In the genomic region with DNA sequence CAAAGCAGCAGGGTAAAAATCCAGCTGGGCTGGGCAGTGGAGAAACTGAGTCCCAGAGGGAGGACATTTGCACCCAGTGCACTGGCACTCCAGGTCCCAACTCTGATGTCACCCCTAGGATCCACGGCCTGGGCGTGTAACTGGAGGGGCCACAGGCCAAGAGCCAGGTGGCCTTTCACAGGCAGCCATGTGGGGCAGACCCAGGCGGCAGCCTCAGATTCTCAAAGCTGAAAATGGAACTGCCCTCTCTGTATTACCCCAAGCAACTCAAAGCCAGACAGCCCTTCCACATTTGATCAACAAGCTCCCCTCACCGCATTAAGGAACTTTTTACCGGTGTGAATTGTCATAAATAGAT, we compare ENCODE assay signal across 1 cellular context.
TF ChIP-seq lines count a peak whose summit lies in the region.

No MANE protein-coding gene starts in this region.

TF ChIP-seq in GM23338, 12 proteins besides CTCF, POLR2A, EP300 and RAD21 (continued from another document):
- TF ChIP-seq, protein P1, sequence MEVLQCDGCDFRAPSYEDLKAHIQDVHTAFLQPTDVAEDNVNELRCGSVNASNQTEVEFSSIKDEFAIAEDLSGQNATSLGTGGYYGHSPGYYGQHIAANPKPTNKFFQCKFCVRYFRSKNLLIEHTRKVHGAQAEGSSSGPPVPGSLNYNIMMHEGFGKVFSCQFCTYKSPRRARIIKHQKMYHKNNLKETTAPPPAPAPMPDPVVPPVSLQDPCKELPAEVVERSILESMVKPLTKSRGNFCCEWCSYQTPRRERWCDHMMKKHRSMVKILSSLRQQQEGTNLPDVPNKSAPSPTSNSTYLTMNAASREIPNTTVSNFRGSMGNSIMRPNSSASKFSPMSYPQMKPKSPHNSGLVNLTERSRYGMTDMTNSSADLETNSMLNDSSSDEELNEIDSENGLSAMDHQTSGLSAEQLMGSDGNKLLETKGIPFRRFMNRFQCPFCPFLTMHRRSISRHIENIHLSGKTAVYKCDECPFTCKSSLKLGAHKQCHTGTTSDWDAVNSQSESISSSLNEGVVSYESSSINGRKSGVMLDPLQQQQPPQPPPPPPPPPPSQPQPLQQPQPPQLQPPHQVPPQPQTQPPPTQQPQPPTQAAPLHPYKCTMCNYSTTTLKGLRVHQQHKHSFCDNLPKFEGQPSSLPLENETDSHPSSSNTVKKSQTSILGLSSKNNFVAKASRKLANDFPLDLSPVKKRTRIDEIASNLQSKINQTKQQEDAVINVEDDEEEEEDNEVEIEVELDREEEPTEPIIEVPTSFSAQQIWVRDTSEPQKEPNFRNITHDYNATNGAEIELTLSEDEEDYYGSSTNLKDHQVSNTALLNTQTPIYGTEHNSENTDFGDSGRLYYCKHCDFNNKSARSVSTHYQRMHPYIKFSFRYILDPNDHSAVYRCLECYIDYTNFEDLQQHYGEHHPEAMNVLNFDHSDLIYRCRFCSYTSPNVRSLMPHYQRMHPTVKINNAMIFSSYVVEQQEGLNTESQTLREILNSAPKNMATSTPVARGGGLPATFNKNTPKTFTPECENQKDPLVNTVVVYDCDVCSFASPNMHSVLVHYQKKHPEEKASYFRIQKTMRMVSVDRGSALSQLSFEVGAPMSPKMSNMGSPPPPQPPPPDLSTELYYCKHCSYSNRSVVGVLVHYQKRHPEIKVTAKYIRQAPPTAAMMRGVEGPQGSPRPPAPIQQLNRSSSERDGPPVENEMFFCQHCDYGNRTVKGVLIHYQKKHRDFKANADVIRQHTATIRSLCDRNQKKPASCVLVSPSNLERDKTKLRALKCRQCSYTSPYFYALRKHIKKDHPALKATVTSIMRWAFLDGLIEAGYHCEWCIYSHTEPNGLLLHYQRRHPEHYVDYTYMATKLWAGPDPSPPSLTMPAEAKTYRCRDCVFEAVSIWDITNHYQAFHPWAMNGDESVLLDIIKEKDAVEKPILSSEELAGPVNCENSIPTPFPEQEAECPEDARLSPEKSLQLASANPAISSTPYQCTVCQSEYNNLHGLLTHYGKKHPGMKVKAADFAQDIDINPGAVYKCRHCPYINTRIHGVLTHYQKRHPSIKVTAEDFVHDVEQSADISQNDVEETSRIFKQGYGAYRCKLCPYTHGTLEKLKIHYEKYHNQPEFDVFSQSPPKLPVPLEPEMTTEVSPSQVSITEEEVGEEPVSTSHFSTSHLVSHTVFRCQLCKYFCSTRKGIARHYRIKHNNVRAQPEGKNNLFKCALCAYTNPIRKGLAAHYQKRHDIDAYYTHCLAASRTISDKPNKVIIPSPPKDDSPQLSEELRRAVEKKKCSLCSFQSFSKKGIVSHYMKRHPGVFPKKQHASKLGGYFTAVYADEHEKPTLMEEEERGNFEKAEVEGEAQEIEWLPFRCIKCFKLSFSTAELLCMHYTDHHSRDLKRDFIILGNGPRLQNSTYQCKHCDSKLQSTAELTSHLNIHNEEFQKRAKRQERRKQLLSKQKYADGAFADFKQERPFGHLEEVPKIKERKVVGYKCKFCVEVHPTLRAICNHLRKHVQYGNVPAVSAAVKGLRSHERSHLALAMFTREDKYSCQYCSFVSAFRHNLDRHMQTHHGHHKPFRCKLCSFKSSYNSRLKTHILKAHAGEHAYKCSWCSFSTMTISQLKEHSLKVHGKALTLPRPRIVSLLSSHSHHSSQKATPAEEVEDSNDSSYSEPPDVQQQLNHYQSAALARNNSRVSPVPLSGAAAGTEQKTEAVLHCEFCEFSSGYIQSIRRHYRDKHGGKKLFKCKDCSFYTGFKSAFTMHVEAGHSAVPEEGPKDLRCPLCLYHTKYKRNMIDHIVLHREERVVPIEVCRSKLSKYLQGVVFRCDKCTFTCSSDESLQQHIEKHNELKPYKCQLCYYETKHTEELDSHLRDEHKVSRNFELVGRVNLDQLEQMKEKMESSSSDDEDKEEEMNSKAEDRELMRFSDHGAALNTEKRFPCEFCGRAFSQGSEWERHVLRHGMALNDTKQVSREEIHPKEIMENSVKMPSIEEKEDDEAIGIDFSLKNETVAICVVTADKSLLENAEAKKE (CRISPR knock-in tag; IDR thresholded peaks at IDR 0.05): no peak
